ENCODE assay signal across 9 cellular contexts in the genomic region with DNA sequence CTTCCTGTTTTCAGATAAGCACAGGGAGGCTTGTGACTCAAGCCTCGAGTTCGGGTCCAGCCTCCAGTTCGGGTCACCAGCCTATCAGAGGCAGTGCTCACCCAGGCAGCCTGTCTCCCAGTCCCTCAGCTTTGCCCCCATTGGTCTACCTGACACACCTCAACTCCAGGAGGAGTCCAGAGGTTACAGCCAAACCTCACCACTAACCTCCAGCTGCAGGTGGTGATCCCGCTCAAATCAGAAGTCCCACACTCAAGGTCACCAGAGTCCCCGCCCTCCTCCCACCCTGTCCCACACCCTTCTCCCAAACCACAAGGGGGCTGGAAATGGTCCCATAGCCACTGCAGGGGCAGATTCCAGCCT. TPM values are rescaled to one million over a fixed set of nuclear protein-coding genes. Genes with fewer than 3 reads are reported as not detected.
DNase-seq lines count a peak whose midpoint lies in the region; ATAC-seq and TF ChIP-seq lines count a peak whose summit lies in the region.
"Had no signal": no experiment of that assay in that cellular context is flagged by ENCODE, and none has a peak within 500 bp of the region (broad histone marks: within the 10 kb centered on the region; RNA-seq: fewer than 3 reads in every experiment).

No MANE protein-coding gene starts in this region.

- peak overlapping the region; percentile 85 for H3K4me3 Mint-ChIP-seq in activated naive CD4-positive, alpha-beta T cell treated with anti-CD3 and anti-CD28 coated beads, Interleukin-2, amount 50 U/mL, for 24 hours
- H3K4me3 Mint-ChIP-seq in glutamatergic neuron (ENCODE audit: unreplicated experiment): peak overlapping the region; percentile 85
- H3K4me3 Mint-ChIP-seq in stimulated activated naive CD8-positive, alpha-beta T cell treated with anti-CD3 and anti-CD28 coated beads, Interleukin-15, amount 100 ng/mL, for 72 hours: peak overlapping the region; percentile 78 to 85

- no peaks in the 10 kb centered on the region for H4K20me1 ChIP-seq in OCI-LY7 (ENCODE audit: insufficient read depth, low read length)

- peaks cover 36% of the 10 kb centered on the region for H3K4me1 Mint-ChIP-seq in activated naive CD4-positive, alpha-beta T cell treated with anti-CD3 and anti-CD28 coated beads, Interleukin-2, amount 50 U/mL, for 24 hours
- peaks cover 6% of the 10 kb centered on the region for H3K4me1 Mint-ChIP-seq in glutamatergic neuron (ENCODE audit: low read depth, unreplicated experiment)
- peaks cover 57% of the 10 kb centered on the region for H3K4me1 Mint-ChIP-seq in stimulated activated naive CD8-positive, alpha-beta T cell treated with anti-CD3 and anti-CD28 coated beads, Interleukin-15, amount 100 ng/mL, for 72 hours

- no peak for DNase-seq in activated naive CD4-positive, alpha-beta T cell treated with Interleukin-2 at 50 U/mL for 16 hours
- peak; percentile 35 for DNase-seq in OCI-LY7 (ENCODE audit: low spot score)
- DNase-seq in glutamatergic neuron: no peak
- no peak for DNase-seq in stimulated activated naive CD8-positive, alpha-beta T cell treated with anti-CD3 and anti-CD28 coated beads, Interleukin-15, amount 100 ng/mL, for 72 hours
- no peak for DNase-seq in nucleus accumbens (lab: John Stamatoyannopoulos, UW)

- H3K4me3 ChIP-seq in OCI-LY7 (ENCODE audit: low read depth, low read length, poor library complexity, severe bottlenecking): peak overlapping the region; percentile 73

- no peaks in the 10 kb centered on the region for H3K36me3 Mint-ChIP-seq in activated naive CD4-positive, alpha-beta T cell treated with anti-CD3 and anti-CD28 coated beads, Interleukin-2, amount 50 U/mL, for 24 hours
- peaks cover 3% of the 10 kb centered on the region for H3K36me3 Mint-ChIP-seq in glutamatergic neuron (ENCODE audit: unreplicated experiment)

- H3K36me3 ChIP-seq in OCI-LY7 (ENCODE audit: insufficient read depth, low read length): peaks cover under 1% of the 10 kb centered on the region; the same call in 1 of the 2 replicates
- H3K36me3 ChIP-seq: SJSA1 had no signal

- TF ChIP-seq CTCF in OCI-LY7 (conservative IDR thresholded peaks at IDR 0.05; ENCODE audit: low read length) (no peak), glutamatergic neuron (IDR thresholded peaks at IDR 0.05; ENCODE audit: partially characterized antibody, unreplicated experiment) (no peak)

- H3K79me2 ChIP-seq in OCI-LY7 (ENCODE audit: insufficient read depth, low read depth, low read length): no peaks in the 10 kb centered on the region

- peak overlapping the region; percentile 93 for H3K27ac ChIP-seq in OCI-LY7 (ENCODE audit: low read depth, low read length, poor library complexity, severe bottlenecking)
- H3K27ac ChIP-seq: SJSA1 had no signal

- no peaks in the 10 kb centered on the region for H3K9me3 ChIP-seq in OCI-LY7 (ENCODE audit: low read length)
- H3K9me3 ChIP-seq: SJSA1 had no signal

- ATAC-seq in stimulated activated naive CD8-positive, alpha-beta T cell treated with anti-CD3 and anti-CD28 coated beads, Interleukin-15, amount 100 ng/mL, for 72 hours: no peak
- ATAC-seq in HG03520 (IDR thresholded peaks at IDR 0.05; ENCODE audit: unreplicated experiment) (no peak), GM18517 (IDR thresholded peaks at IDR 0.05; ENCODE audit: unreplicated experiment) (no peak)

- H3K4me2 ChIP-seq in OCI-LY7 (ENCODE audit: low read length): peak overlapping the region; percentile 97

- no TSS peak for BruUV-seq in OCI-LY7 (replicated peaks; lab: Mats Ljungman, UMichigan)

- peak overlapping the region; percentile 73; the same call in 1 of the 2 replicates for H2AFZ ChIP-seq in OCI-LY7 (ENCODE audit: low read length)

- CTCF ChIA-PET in OCI-LY7 (lab: Charles Lee; ENCODE audit: unreplicated experiment): no interaction called here

- H3K9me3 Mint-ChIP-seq in activated naive CD4-positive, alpha-beta T cell treated with anti-CD3 and anti-CD28 coated beads, Interleukin-2, amount 50 U/mL, for 24 hours: no peaks in the 10 kb centered on the region
- peaks cover 2% of the 10 kb centered on the region for H3K9me3 Mint-ChIP-seq in glutamatergic neuron (ENCODE audit: unreplicated experiment)
- no peaks in the 10 kb centered on the region for H3K9me3 Mint-ChIP-seq in stimulated activated naive CD8-positive, alpha-beta T cell treated with anti-CD3 and anti-CD28 coated beads, Interleukin-15, amount 100 ng/mL, for 72 hours

- no peaks in the 10 kb centered on the region for H3K27me3 Mint-ChIP-seq in activated naive CD4-positive, alpha-beta T cell treated with anti-CD3 and anti-CD28 coated beads, Interleukin-2, amount 50 U/mL, for 24 hours
- H3K27me3 Mint-ChIP-seq in glutamatergic neuron (ENCODE audit: unreplicated experiment): peaks cover 11% of the 10 kb centered on the region
- no peaks in the 10 kb centered on the region for H3K27me3 Mint-ChIP-seq in stimulated activated naive CD8-positive, alpha-beta T cell treated with anti-CD3 and anti-CD28 coated beads, Interleukin-15, amount 100 ng/mL, for 72 hours

- POLR2A ChIA-PET in OCI-LY7 (lab: Charles Lee): interaction anchor here (0.7 to 1.0 kb wide), 2 partner anchors 35 to 89 kb away, joined by 4 to 7 read pairs; no protein-coding TSS in a partner anchor

- no peaks in the 10 kb centered on the region for H3K9me2 ChIP-seq in OCI-LY7 (ENCODE audit: insufficient read depth, low read length)

- intact Hi-C loops in OCI-LY7 (cut with micrococcal nuclease; ENCODE audit: unreplicated experiment): loop anchor here (5.0 kb wide), 1 partner anchor 254 kb away; a partner anchor contains a TSS

- peaks cover 43% of the 10 kb centered on the region for H3K4me1 ChIP-seq in OCI-LY7 (ENCODE audit: insufficient read depth, low read length, poor library complexity, severe bottlenecking)

- H3K27ac Mint-ChIP-seq in activated naive CD4-positive, alpha-beta T cell treated with anti-CD3 and anti-CD28 coated beads, Interleukin-2, amount 50 U/mL, for 24 hours: peak overlapping the region; percentile 87
- no peak overlapping the region for H3K27ac Mint-ChIP-seq in glutamatergic neuron (ENCODE audit: unreplicated experiment)
- peak overlapping the region; percentile 79 to 87 for H3K27ac Mint-ChIP-seq in stimulated activated naive CD8-positive, alpha-beta T cell treated with anti-CD3 and anti-CD28 coated beads, Interleukin-15, amount 100 ng/mL, for 72 hours

RNA-seq across cellular contexts. Expression of a gene that starts 42.1 kb away (rescaled TPM):
- 75.1 and 78.5 TPM in 2 replicates for total RNA-seq in OCI-LY7 (2014; rRNA removed; shearing (Covaris generic))
- total RNA-seq in OCI-LY7 (2022) (88.0 and 93.6 TPM in 2 replicates), glutamatergic neuron (ENCODE audit: unreplicated experiment) (64.3 TPM)
